1 cellular context compared by ENCODE assay signal in the genomic region with DNA sequence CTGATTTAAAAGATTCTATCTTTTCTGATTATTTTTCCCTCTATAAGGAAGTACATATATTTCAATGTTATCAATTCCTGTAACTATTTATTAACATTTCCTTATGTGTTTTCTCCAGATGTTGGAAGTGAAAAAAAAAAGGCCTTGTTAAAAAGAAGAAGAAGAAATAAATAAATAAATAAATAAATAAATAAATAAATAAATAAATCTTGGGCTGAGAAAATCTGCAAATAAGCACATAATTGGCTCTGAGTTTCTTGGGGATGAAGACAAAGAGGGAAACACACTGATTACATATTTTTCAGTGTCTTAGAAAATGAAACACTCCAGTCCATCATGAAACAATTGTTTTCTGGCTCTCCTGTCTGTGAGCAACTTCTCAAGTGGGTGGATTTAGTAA.
TF ChIP-seq lines count a peak whose summit lies in the region.

No MANE protein-coding gene starts in this region.

TF ChIP-seq in HEK293, 187 proteins besides CTCF, POLR2A, EP300 and RAD21 (continued from another document and continues in another):
- TF ChIP-seq REPIN1 (tag by site-specific recombination; IDR thresholded peaks at IDR 0.05; ENCODE audit: low read depth) (no peak), ZNF645 (tag by site-specific recombination; IDR thresholded peaks at IDR 0.05) (no peak), HOXD13 (CRISPR knock-in tag; IDR thresholded peaks at IDR 0.05; ENCODE audit: borderline replicate concordance) (no peak), ZNF433 (tag by site-specific recombination; IDR thresholded peaks at IDR 0.05; ENCODE audit: low read depth) (peak; percentile 46; the same call in 1 of the 2 replicates), INSM2 (tag by site-specific recombination; IDR thresholded peaks at IDR 0.05) (no peak), ZNF701 (tag by site-specific recombination; IDR thresholded peaks at IDR 0.05) (no peak), ZNF529 (tag by site-specific recombination; IDR thresholded peaks at IDR 0.05; ENCODE audit: insufficient replicate concordance) (peak; percentile 66), ZNF140 (tag by site-specific recombination; IDR thresholded peaks at IDR 0.05) (peak; percentile 73), ZNF518A (tag by site-specific recombination; conservative IDR thresholded peaks at IDR 0.05; ENCODE audit: low read depth) (peak; percentile 82), ZNF292 (tag by site-specific recombination; IDR thresholded peaks at IDR 0.05; ENCODE audit: borderline replicate concordance, low read depth) (peak; percentile 47; the same call in 1 of the 2 replicates), ZNF202 (tag by site-specific recombination; IDR thresholded peaks at IDR 0.05; ENCODE audit: borderline replicate concordance) (peak; percentile 73; the same call in 1 of the 2 replicates), YY1 (tag by site-specific recombination; IDR thresholded peaks at IDR 0.05) (no peak), AEBP2 (tag by site-specific recombination; IDR thresholded peaks at IDR 0.05; ENCODE audit: borderline replicate concordance) (0 out of 2 replicates have a peak, but pooled peaks have one; percentile 42), ZFP69B (tag by site-specific recombination; IDR thresholded peaks at IDR 0.05) (no peak), ZBTB21 (tag by site-specific recombination; IDR thresholded peaks at IDR 0.05) (no peak), SP3 (tag by site-specific recombination; IDR thresholded peaks at IDR 0.05) (0 out of 2 replicates have a peak, but pooled peaks have one; percentile 15), ZNF10 (tag by site-specific recombination; IDR thresholded peaks at IDR 0.05) (no peak), ZNF112 (tag by site-specific recombination; IDR thresholded peaks at IDR 0.05) (no peak), ZNF571 (tag by site-specific recombination; IDR thresholded peaks at IDR 0.05) (no peak), ZNF791 (tag by site-specific recombination; IDR thresholded peaks at IDR 0.05) (no peak), PRDM4 (tag by site-specific recombination; IDR thresholded peaks at IDR 0.05) (no peak), ZNF549 (tag by site-specific recombination; IDR thresholded peaks at IDR 0.05) (no peak), ZFP37 (tag by site-specific recombination; IDR thresholded peaks at IDR 0.05) (no peak), ZNF664 (tag by site-specific recombination; IDR thresholded peaks at IDR 0.05) (0 out of 2 replicates have a peak, but pooled peaks have one; percentile 34)
- TF ChIP-seq, protein P1, sequence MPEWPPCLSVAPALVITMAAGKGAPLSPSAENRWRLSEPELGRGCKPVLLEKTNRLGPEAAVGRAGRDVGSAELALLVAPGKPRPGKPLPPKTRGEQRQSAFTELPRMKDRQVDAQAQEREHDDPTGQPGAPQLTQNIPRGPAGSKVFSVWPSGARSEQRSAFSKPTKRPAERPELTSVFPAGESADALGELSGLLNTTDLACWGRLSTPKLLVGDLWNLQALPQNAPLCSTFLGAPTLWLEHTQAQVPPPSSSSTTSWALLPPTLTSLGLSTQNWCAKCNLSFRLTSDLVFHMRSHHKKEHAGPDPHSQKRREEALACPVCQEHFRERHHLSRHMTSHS (tag by site-specific recombination; IDR thresholded peaks at IDR 0.05): no peak
- TF ChIP-seq, protein P2, sequence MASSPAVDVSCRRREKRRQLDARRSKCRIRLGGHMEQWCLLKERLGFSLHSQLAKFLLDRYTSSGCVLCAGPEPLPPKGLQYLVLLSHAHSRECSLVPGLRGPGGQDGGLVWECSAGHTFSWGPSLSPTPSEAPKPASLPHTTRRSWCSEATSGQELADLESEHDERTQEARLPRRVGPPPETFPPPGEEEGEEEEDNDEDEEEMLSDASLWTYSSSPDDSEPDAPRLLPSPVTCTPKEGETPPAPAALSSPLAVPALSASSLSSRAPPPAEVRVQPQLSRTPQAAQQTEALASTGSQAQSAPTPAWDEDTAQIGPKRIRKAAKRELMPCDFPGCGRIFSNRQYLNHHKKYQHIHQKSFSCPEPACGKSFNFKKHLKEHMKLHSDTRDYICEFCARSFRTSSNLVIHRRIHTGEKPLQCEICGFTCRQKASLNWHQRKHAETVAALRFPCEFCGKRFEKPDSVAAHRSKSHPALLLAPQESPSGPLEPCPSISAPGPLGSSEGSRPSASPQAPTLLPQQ (tag by site-specific recombination; IDR thresholded peaks at IDR 0.05): no peak
- TF ChIP-seq, protein P3, sequence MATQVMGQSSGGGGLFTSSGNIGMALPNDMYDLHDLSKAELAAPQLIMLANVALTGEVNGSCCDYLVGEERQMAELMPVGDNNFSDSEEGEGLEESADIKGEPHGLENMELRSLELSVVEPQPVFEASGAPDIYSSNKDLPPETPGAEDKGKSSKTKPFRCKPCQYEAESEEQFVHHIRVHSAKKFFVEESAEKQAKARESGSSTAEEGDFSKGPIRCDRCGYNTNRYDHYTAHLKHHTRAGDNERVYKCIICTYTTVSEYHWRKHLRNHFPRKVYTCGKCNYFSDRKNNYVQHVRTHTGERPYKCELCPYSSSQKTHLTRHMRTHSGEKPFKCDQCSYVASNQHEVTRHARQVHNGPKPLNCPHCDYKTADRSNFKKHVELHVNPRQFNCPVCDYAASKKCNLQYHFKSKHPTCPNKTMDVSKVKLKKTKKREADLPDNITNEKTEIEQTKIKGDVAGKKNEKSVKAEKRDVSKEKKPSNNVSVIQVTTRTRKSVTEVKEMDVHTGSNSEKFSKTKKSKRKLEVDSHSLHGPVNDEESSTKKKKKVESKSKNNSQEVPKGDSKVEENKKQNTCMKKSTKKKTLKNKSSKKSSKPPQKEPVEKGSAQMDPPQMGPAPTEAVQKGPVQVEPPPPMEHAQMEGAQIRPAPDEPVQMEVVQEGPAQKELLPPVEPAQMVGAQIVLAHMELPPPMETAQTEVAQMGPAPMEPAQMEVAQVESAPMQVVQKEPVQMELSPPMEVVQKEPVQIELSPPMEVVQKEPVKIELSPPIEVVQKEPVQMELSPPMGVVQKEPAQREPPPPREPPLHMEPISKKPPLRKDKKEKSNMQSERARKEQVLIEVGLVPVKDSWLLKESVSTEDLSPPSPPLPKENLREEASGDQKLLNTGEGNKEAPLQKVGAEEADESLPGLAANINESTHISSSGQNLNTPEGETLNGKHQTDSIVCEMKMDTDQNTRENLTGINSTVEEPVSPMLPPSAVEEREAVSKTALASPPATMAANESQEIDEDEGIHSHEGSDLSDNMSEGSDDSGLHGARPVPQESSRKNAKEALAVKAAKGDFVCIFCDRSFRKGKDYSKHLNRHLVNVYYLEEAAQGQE (tag by site-specific recombination; IDR thresholded peaks at IDR 0.05): peak; percentile 77; the same call in 1 of the 2 replicates
- TF ChIP-seq, protein P4, sequence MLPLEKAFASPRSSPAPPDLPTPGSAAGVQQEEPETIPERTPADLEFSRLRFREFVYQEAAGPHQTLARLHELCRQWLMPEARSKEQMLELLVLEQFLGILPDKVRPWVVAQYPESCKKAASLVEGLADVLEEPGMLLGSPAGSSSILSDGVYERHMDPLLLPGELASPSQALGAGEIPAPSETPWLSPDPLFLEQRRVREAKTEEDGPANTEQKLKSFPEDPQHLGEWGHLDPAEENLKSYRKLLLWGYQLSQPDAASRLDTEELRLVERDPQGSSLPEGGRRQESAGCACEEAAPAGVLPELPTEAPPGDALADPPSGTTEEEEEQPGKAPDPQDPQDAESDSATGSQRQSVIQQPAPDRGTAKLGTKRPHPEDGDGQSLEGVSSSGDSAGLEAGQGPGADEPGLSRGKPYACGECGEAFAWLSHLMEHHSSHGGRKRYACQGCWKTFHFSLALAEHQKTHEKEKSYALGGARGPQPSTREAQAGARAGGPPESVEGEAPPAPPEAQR (tag by site-specific recombination; IDR thresholded peaks at IDR 0.05): no peak
